Comparison of ENCODE assay signal across 8 cellular contexts in genomic region chr6:156719395-156719719, GRCh38. TPM values are rescaled to one million over a fixed set of nuclear protein-coding genes. Genes with fewer than 3 reads are reported as not detected.
DNase-seq lines count a peak whose midpoint lies in the region; ATAC-seq and TF ChIP-seq lines count a peak whose summit lies in the region.

No MANE protein-coding gene starts in this region.

- H3K27ac ChIP-seq in BLaER1 (peak overlapping the region; percentile 62), OCI-LY3 (ENCODE audit: low read length) (peak overlapping the region; percentile 96), duodenal mucosa (ENCODE audit: low read depth, low read length) (peak overlapping the region; percentile 94), neural progenitor cell (no peak overlapping the region)

- H2AFZ ChIP-seq in OCI-LY3 (ENCODE audit: low read depth, low read length) (peak overlapping the region; percentile 69), neural progenitor cell (replicated peaks) (peak overlapping the region; percentile 91)

- no peak for TF ChIP-seq CTCF in OCI-LY3 (IDR thresholded peaks at IDR 0.05; ENCODE audit: low read depth, low read length)
- TF ChIP-seq CTCF in neural progenitor cell (IDR thresholded peaks at IDR 0.05) = no peak

- H3K36me3 ChIP-seq in BLaER1 (no peaks in the 10 kb centered on the region), OCI-LY3 (replicated peaks; ENCODE audit: low read depth, low read length) (no peaks in the 10 kb centered on the region), duodenal mucosa (ENCODE audit: control insufficient read depth in 1 of 2, insufficient read depth in 2 of 2, low read length in 2 of 2) (no peaks in the 10 kb centered on the region), neural progenitor cell (no peaks in the 10 kb centered on the region)

- H3K27me3 ChIP-seq in BLaER1 = no peaks in the 10 kb centered on the region
- H3K27me3 ChIP-seq in OCI-LY3 (ENCODE audit: low read depth, low read length) = no peaks in the 10 kb centered on the region
- H3K27me3 ChIP-seq in duodenal mucosa (ENCODE audit: control insufficient read depth in 1 of 2, insufficient read depth in 2 of 2, low read length in 2 of 2) = no peaks in the 10 kb centered on the region
- no peaks in the 10 kb centered on the region for H3K27me3 ChIP-seq in neural progenitor cell

- peaks cover 8% of the 10 kb centered on the region for H3K27me3 Mint-ChIP-seq in neural progenitor cell (ENCODE audit: insufficient read depth, low read depth)

- peak overlapping the region; percentile 56 for H3K4me3 ChIP-seq in BLaER1
- peak overlapping the region; percentile 69 for H3K4me3 ChIP-seq in OCI-LY3 (ENCODE audit: low read length)
- H3K4me3 ChIP-seq in duodenal mucosa (ENCODE audit: low read depth in 1 of 2, low read length in 2 of 2) = peak overlapping the region; percentile 62 to 83
- H3K4me3 ChIP-seq in neural progenitor cell = no peak overlapping the region

- H3K79me2 ChIP-seq in OCI-LY3 (ENCODE audit: low read length) (no peaks in the 10 kb centered on the region), neural progenitor cell (ENCODE audit: low read depth) (no peaks in the 10 kb centered on the region)

- peaks cover 17% of the 10 kb centered on the region for H3K4me1 Mint-ChIP-seq in neural progenitor cell

- H3K27ac Mint-ChIP-seq in neural progenitor cell = no peak overlapping the region

- H3F3A ChIP-seq in neural progenitor cell (ENCODE audit: low read depth) = peaks cover 31% of the 10 kb centered on the region

- H3K4me1 ChIP-seq in BLaER1 = peaks cover 25% of the 10 kb centered on the region
- H3K4me1 ChIP-seq in OCI-LY3 (ENCODE audit: low read length) = peaks cover 32% of the 10 kb centered on the region
- peaks cover 26 to 40% of the 10 kb centered on the region in 2 donors for H3K4me1 ChIP-seq in duodenal mucosa (ENCODE audit: control insufficient read depth in 1 of 2, insufficient read depth in 2 of 2, low read length in 2 of 2)
- peaks cover 11% of the 10 kb centered on the region for H3K4me1 ChIP-seq in neural progenitor cell

- H3K9ac ChIP-seq in BLaER1 (peak overlapping the region; percentile 49), OCI-LY3 (ENCODE audit: low read length) (peak overlapping the region; percentile 75), duodenal mucosa (ENCODE audit: low read depth in 1 of 2, low read length in 2 of 2) (peak overlapping the region; percentile 65 to 89), neural progenitor cell (no peak overlapping the region)

- H4K20me1 ChIP-seq in BLaER1 (no peaks in the 10 kb centered on the region), OCI-LY3 (ENCODE audit: insufficient read depth, low read length) (no peaks in the 10 kb centered on the region), neural progenitor cell (ENCODE audit: low read depth) (no peaks in the 10 kb centered on the region)

- H3K36me3 Mint-ChIP-seq in neural progenitor cell = peaks cover 5% of the 10 kb centered on the region

- H3K4me2 ChIP-seq in BLaER1 = peak overlapping the region; percentile 93
- peak overlapping the region; percentile 94 for H3K4me2 ChIP-seq in OCI-LY3 (ENCODE audit: low read length)
- no peak overlapping the region for H3K4me2 ChIP-seq in neural progenitor cell

- ATAC-seq in HG02840 (IDR thresholded peaks at IDR 0.05; ENCODE audit: low FRiP score, unreplicated experiment) = no peak

- no peak overlapping the region for H3K4me3 Mint-ChIP-seq in neural progenitor cell

- no peak for DNase-seq in neural progenitor cell (ENCODE audit: low spot score)
- DNase-seq in NCI-H1930 (lab: John Stamatoyannopoulos, UW) = no peak
- no peak for DNase-seq in SHP77 treated with DMSO at 0.1 percent for 48 hours (lab: John Stamatoyannopoulos, UW)
- DNase-seq in NCI-H2227 treated with DMSO at 0.1 percent for 48 hours (lab: John Stamatoyannopoulos, UW) = no peak

- H3K9me3 Mint-ChIP-seq in neural progenitor cell = peaks cover 7% of the 10 kb centered on the region

- H3K9me3 ChIP-seq in BLaER1 (no peaks in the 10 kb centered on the region), OCI-LY3 (ENCODE audit: insufficient read depth, low read length) (no peaks in the 10 kb centered on the region), duodenal mucosa (ENCODE audit: control insufficient read depth in 1 of 2, low read length in 2 of 2) (no peaks in the 10 kb centered on the region), neural progenitor cell (ENCODE audit: low read depth) (no peaks in the 10 kb centered on the region)

RNA-seq across cellular contexts. Expression of gene ARID1B, which starts 57.8 kb away (rescaled TPM):
- 52.8 and 62.1 TPM in 2 replicates for total RNA-seq in neural progenitor cell (ENCODE audit: low replicate concordance)
